Comparison of ENCODE assay signal across 18 cellular contexts in the genomic region with DNA sequence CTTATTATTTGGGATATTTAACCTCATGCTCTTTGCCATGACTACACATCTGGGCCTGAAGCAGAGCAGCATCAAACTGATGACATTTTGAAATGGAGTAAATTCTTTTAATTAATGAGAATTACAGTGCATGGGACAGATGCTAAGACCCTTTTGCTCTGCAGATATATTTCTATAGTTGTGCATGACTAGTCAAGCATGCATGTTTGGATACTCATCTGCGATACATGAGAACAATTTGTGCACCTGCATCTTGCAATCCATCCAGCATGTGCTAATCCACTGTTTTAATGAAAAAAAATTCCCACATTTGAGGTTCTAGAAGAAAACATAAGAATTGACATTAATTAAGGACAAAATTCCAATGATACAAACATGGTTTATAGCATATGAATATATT.
"Had no signal": no experiment of that assay in that cellular context is flagged by ENCODE, and none has a peak within 500 bp of the region (broad histone marks: within the 10 kb centered on the region; RNA-seq: fewer than 3 reads in every experiment).

No MANE protein-coding gene starts in this region.

- H3K4me1 ChIP-seq: pancreas, right lobe of liver, testis had no signal

- H3K36me3 ChIP-seq: esophagus muscularis mucosa, pancreas, right lobe of liver had no signal

- H3K4me3 Mint-ChIP-seq: activated T-cell treated with anti-CD3 and anti-CD28 coated beads, Interleukin-2, amount 50 U/mL, for 72 hours; type B pancreatic cell had no signal

- H3K36me3 Mint-ChIP-seq: immature natural killer cell, natural killer cell, type B pancreatic cell had no signal

- ATAC-seq: activated CD4-positive, CD25-positive, alpha-beta regulatory T cell treated with anti-CD3 and anti-CD28 coated beads, Interleukin-2, amount 50 U/mL, for 24 hours; activated T-cell treated with anti-CD3 and anti-CD28 coated beads, Interleukin-2, amount 50 U/mL, for 72 hours; natural killer cell; pancreas; right lobe of liver had no signal

- H3K27me3 Mint-ChIP-seq: activated naive CD8-positive, alpha-beta T cell; type B pancreatic cell had no signal

- H3K27me3 ChIP-seq: esophagus muscularis mucosa, pancreas, right lobe of liver, testis had no signal

- DNase-seq: activated CD4-positive, alpha-beta T cell treated with anti-CD3 and anti-CD28 coated beads, Interleukin-2, amount 50 U/mL, for 1 hour; activated CD8-positive, alpha-beta memory T cell treated with anti-CD3 and anti-CD28 coated beads for 24 hours; activated gamma-delta T cell; activated T-cell treated with anti-CD3 and anti-CD28 coated beads, Interleukin-2, amount 50 U/mL, for 72 hours; effector CD4-positive, alpha-beta T cell; immature natural killer cell; natural killer cell; pancreas; right lobe of liver; small intestine; stimulated activated CD4-positive, alpha-beta T cell treated with anti-CD3 and anti-CD28 coated beads, Interleukin-4, amount 100 ng/mL, for 1 hour; T-helper 1 cell; T1000; testis had no signal

- H3K27ac ChIP-seq: esophagus muscularis mucosa, pancreas, right lobe of liver, testis had no signal

- H3K9me3 ChIP-seq: esophagus muscularis mucosa, pancreas, right lobe of liver, testis had no signal

- H3K4me3 ChIP-seq: esophagus muscularis mucosa, pancreas, right lobe of liver, testis had no signal

- H3K9me3 Mint-ChIP-seq: natural killer cell, type B pancreatic cell had no signal

- H3K27ac Mint-ChIP-seq: activated T-cell treated with anti-CD3 and anti-CD28 coated beads, Interleukin-2, amount 50 U/mL, for 72 hours; type B pancreatic cell had no signal

- FAIRE-seq: pancreas, small intestine had no signal
